8 cellular contexts compared by ENCODE assay signal in the genomic region with DNA sequence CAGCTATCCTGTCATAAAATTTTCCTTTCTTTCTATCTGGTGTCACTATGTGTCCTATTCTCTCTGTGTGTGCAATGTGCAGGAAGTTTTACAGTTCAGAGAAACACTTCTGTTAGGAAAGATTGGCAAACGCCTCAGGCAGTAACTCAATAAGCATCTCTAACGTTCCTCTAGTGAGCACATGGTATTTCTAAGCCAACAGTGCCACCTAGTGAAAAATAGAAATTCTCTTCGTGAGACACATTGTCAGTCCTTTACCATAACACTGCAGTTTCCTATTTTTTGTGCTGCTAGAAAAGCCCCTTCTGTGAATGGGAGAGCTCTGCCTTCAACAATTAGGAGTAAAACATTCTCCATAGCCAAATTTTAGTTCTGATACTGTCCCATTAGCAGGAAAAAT. TPM values are rescaled to one million over a fixed set of nuclear protein-coding genes. Genes with fewer than 3 reads are reported as not detected.
DNase-seq lines count a peak whose midpoint lies in the region; ATAC-seq lines count a peak whose summit lies in the region.

No MANE protein-coding gene starts in this region.

- H3K27me3 Mint-ChIP-seq in activated CD8-positive, alpha-beta memory T cell treated with anti-CD3 and anti-CD28 coated beads, Interleukin-2, amount 10 ng/mL, durations not matched to agents 7 days and 5 days = no peaks in the 10 kb centered on the region

- ATAC-seq in activated CD8-positive, alpha-beta memory T cell treated with anti-CD3 and anti-CD28 coated beads, Interleukin-2, amount 10 ng/mL, durations not matched to agents 7 days and 5 days = no peak

- no peaks in the 10 kb centered on the region for H3K36me3 Mint-ChIP-seq in activated CD8-positive, alpha-beta memory T cell treated with anti-CD3 and anti-CD28 coated beads, Interleukin-2, amount 10 ng/mL, durations not matched to agents 7 days and 5 days

- no peak overlapping the region for H3K4me3 ChIP-seq in adipocyte (ENCODE audit: low read length)

- peaks cover 29% of the 10 kb centered on the region for H3K9me3 ChIP-seq in adipocyte (ENCODE audit: control insufficient read depth, low read length)

- H3K27me3 ChIP-seq in adipocyte (replicated peaks; ENCODE audit: control insufficient read depth, insufficient read depth, low read length) = no peaks in the 10 kb centered on the region

- peak; percentile 12 for DNase-seq in COR-L47 (lab: John Stamatoyannopoulos, UW)
- peak; percentile 54 for DNase-seq in KBM-7
- peak; percentile 65 for DNase-seq in adipocyte (ENCODE audit: low read depth)
- DNase-seq in left kidney (ENCODE audit: low read depth, low spot score) = peak; percentile 56
- no peak for DNase-seq in LoVo (ENCODE audit: low spot score)
- no peak for DNase-seq in activated CD4-positive, alpha-beta T cell treated with anti-CD3 and anti-CD28 coated beads, Interleukin-2, amount 50 U/mL, for 1 hour
- DNase-seq in DMS153 (lab: John Stamatoyannopoulos, UW) = no peak
- DNase-seq in activated CD8-positive, alpha-beta memory T cell treated with anti-CD3 and anti-CD28 coated beads, Interleukin-2, amount 10 ng/mL, durations not matched to agents 7 days and 5 days = no peak

- no peak overlapping the region for H3K9ac ChIP-seq in adipocyte (ENCODE audit: low read length)

- CTCF ChIA-PET in activated CD8-positive, alpha-beta memory T cell treated with anti-CD3 and anti-CD28 coated beads, Interleukin-2, amount 10 ng/mL, durations not matched to agents 7 days and 5 days (lab: Charles Lee) = no interaction called here

- H3K4me3 Mint-ChIP-seq in activated CD8-positive, alpha-beta memory T cell treated with anti-CD3 and anti-CD28 coated beads, Interleukin-2, amount 10 ng/mL, durations not matched to agents 7 days and 5 days = no peak overlapping the region

- in situ Hi-C loops in KBM-7 (cut with MboI; ENCODE audit: low pct_unique_long_range_greater_than_20kb, low sequenced_read_pairs) = no loop called here

- no peaks in the 10 kb centered on the region for H3K4me1 ChIP-seq in adipocyte (ENCODE audit: control insufficient read depth, insufficient read depth, low read length)

- H3K4me1 Mint-ChIP-seq in activated CD8-positive, alpha-beta memory T cell treated with anti-CD3 and anti-CD28 coated beads, Interleukin-2, amount 10 ng/mL, durations not matched to agents 7 days and 5 days = no peaks in the 10 kb centered on the region

- H3K27ac Mint-ChIP-seq in activated CD8-positive, alpha-beta memory T cell treated with anti-CD3 and anti-CD28 coated beads, Interleukin-2, amount 10 ng/mL, durations not matched to agents 7 days and 5 days = no peak overlapping the region

- H3K9me3 Mint-ChIP-seq in activated CD8-positive, alpha-beta memory T cell treated with anti-CD3 and anti-CD28 coated beads, Interleukin-2, amount 10 ng/mL, durations not matched to agents 7 days and 5 days (ENCODE audit: low read depth) = peaks cover 21% of the 10 kb centered on the region

- H3K36me3 ChIP-seq in adipocyte (ENCODE audit: control insufficient read depth, insufficient read depth, low read length, severe bottlenecking) = no peaks in the 10 kb centered on the region

RNA-seq across cellular contexts. Expression of gene ZNF723, which starts 50.7 kb away (rescaled TPM):
- total RNA-seq in activated CD8-positive, alpha-beta memory T cell treated with anti-CD3 and anti-CD28 coated beads, Interleukin-2, amount 10 ng/mL, durations not matched to agents 7 days and 5 days = not detected

Comparison
In these comparisons a context has a peak if more than half of its experiments do, and no peak if none do; other contexts are left out.
1. DNase-seq: peak in COR-L47 (single experiment), KBM-7 (single experiment), adipocyte (single experiment) and left kidney (single experiment); none in LoVo (single experiment), activated CD4-positive, alpha-beta T cell treated with anti-CD3 and anti-CD28 coated beads, Interleukin-2, amount 50 U/mL, for 1 hour (single experiment), DMS153 (single experiment) and activated CD8-positive, alpha-beta memory T cell treated with anti-CD3 and anti-CD28 coated beads, Interleukin-2, amount 10 ng/mL, durations not matched to agents 7 days and 5 days (single experiment).